In the genomic region with DNA sequence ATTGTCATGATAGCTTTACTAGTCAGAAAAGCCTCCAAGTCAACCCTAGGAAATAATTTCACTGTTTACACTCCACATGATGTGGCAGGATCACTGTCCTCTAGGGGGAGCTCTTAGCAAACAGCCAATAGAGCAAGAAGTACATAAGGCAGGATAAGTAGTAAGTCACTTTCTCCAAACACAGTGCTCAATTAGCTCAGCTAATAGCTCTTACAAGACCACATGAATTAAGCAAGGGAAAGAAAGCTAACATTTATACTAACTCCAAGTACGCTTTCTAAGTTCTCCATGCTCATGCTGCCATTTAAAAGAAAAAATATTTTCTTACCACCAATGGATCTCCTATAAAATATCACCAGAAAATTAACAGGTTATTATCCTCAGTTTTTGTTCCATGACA, we compare ENCODE assay signal across 9 cellular contexts.
DNase-seq lines count a peak whose midpoint lies in the region; ATAC-seq and TF ChIP-seq lines count a peak whose summit lies in the region.
"Had no signal": no experiment of that assay in that cellular context is flagged by ENCODE, and none has a peak within 500 bp of the region (broad histone marks: within the 10 kb centered on the region; RNA-seq: fewer than 3 reads in every experiment).

No MANE protein-coding gene starts in this region.

- H2AFZ ChIP-seq in GM23338 (no peak overlapping the region), osteoblast (ENCODE audit: low read length) (no peak overlapping the region)

- H3K27me3 ChIP-seq in CD8-positive, alpha-beta memory T cell (ENCODE audit: insufficient read depth, low read length, poor library complexity, severe bottlenecking), result no peaks in the 10 kb centered on the region
- H3K27me3 ChIP-seq in GM23338 (ENCODE audit: insufficient read depth), result no peaks in the 10 kb centered on the region
- H3K27me3 ChIP-seq in osteoblast (ENCODE audit: insufficient read depth, low read length), result no peaks in the 10 kb centered on the region

- TF ChIP-seq CTCF in GM23338 (conservative IDR thresholded peaks at IDR 0.05; ENCODE audit: low read depth in 2 of 2) (peak; percentile 86 to 98), epithelial cell of proximal tubule (conservative IDR thresholded peaks at IDR 0.05; ENCODE audit: low read depth, low read length) (peak; percentile 87), osteoblast (IDR thresholded peaks at IDR 0.05; ENCODE audit: extremely low read depth, low read depth, low read length) (peak; percentile 91)

- no peaks in the 10 kb centered on the region for H3K4me1 ChIP-seq in CD8-positive, alpha-beta memory T cell (ENCODE audit: insufficient read depth, low read length)
- H3K4me1 ChIP-seq in GM23338 (ENCODE audit: insufficient read depth), result no peaks in the 10 kb centered on the region
- no peaks in the 10 kb centered on the region for H3K4me1 ChIP-seq in osteoblast (ENCODE audit: insufficient read depth, low read length)

- no peak overlapping the region for H3K4me2 ChIP-seq in GM23338
- no peak overlapping the region for H3K4me2 ChIP-seq in osteoblast (ENCODE audit: insufficient read depth, low read length)

- peak; percentile 8 to 61 (median 32) for DNase-seq in CD8-positive, alpha-beta memory T cell
- DNase-seq in GM23338 (ENCODE audit: low spot score) (peak; percentile 87), NCI-H460 (ENCODE audit: extremely low read depth, low read depth) (peak; percentile 44), epithelial cell of proximal tubule (ENCODE audit: low read depth) (no peak), osteoblast (ENCODE audit: insufficient read length, low spot score, missing footprints) (peak; percentile 27)
- DNase-seq in activated CD4-positive, alpha-beta T cell treated with anti-CD3 and anti-CD28 coated beads for 48 hours, result peak; percentile 63

- no peak overlapping the region for H3K4me3 ChIP-seq in CD8-positive, alpha-beta memory T cell (ENCODE audit: low read length)
- no peak overlapping the region for H3K4me3 ChIP-seq in GM23338
- H3K4me3 ChIP-seq in epithelial cell of proximal tubule (ENCODE audit: low read depth, low read length), result no peak overlapping the region
- H3K4me3 ChIP-seq in osteoblast (ENCODE audit: insufficient read depth, low read length), result no peak overlapping the region
- H3K4me3 ChIP-seq: thoracic aorta had no signal

- H3K4me1 Mint-ChIP-seq in CD8-positive, alpha-beta memory T cell, result no peaks in the 10 kb centered on the region
- H3K4me1 Mint-ChIP-seq in GM23338, result peaks cover 13% of the 10 kb centered on the region; the same call in 2 of the 3 replicates

- H3K4me3 Mint-ChIP-seq in CD8-positive, alpha-beta memory T cell, result no peak overlapping the region
- H3K4me3 Mint-ChIP-seq in GM23338, result no peak overlapping the region

- no peaks in the 10 kb centered on the region for H3K36me3 Mint-ChIP-seq in CD8-positive, alpha-beta memory T cell
- H3K36me3 Mint-ChIP-seq in GM23338 (ENCODE audit: low read depth), result no peaks in the 10 kb centered on the region

- H3K9me2 ChIP-seq in GM23338 (ENCODE audit: insufficient read depth), result no peaks in the 10 kb centered on the region

- CTCF ChIA-PET in CD8-positive, alpha-beta memory T cell (lab: Charles Lee), result interaction anchor here (0.6 to 2.2 kb wide), 25 partner anchors 10 to 620 kb away, joined by 3 to 16 read pairs (median 4); no protein-coding TSS in a partner anchor

- POLR2A ChIA-PET in CD8-positive, alpha-beta memory T cell (lab: Charles Lee), result interaction anchor here (0.9 kb wide), 1 partner anchor 15 kb away, joined by 3 read pairs; no protein-coding TSS in a partner anchor

- peaks cover 0 to 3% (median 0%) of the 10 kb centered on the region in 5 donors for H3K9me3 Mint-ChIP-seq in CD8-positive, alpha-beta memory T cell
- peaks cover 12% of the 10 kb centered on the region for H3K9me3 Mint-ChIP-seq in GM23338

- H4K20me1 ChIP-seq in GM23338 (replicated peaks; ENCODE audit: insufficient read depth), result no peaks in the 10 kb centered on the region
- no peaks in the 10 kb centered on the region for H4K20me1 ChIP-seq in osteoblast (ENCODE audit: insufficient read depth, low read length)

- H3K79me2 ChIP-seq in GM23338 (replicated peaks; ENCODE audit: insufficient read depth) (no peaks in the 10 kb centered on the region), osteoblast (ENCODE audit: insufficient read depth, low read length) (no peaks in the 10 kb centered on the region)

- H3K27ac ChIP-seq in CD8-positive, alpha-beta memory T cell (ENCODE audit: low read depth, low read length), result no peak overlapping the region
- H3K27ac ChIP-seq in GM23338 (ENCODE audit: low read depth) (no peak overlapping the region), osteoblast (ENCODE audit: low read depth, low read length) (no peak overlapping the region)
- H3K27ac ChIP-seq: thoracic aorta had no signal

- H3K27ac Mint-ChIP-seq in CD8-positive, alpha-beta memory T cell, result no peak overlapping the region
- no peak overlapping the region for H3K27ac Mint-ChIP-seq in GM23338

- peaks cover 8 to 21% of the 10 kb centered on the region in 2 donors for H3K27me3 Mint-ChIP-seq in CD8-positive, alpha-beta memory T cell
- H3K27me3 Mint-ChIP-seq in GM23338 (ENCODE audit: insufficient read depth, low read depth, poor library complexity), result no peaks in the 10 kb centered on the region

- ATAC-seq in GM23338 (peak; percentile 92), GM21717 (IDR thresholded peaks at IDR 0.05; ENCODE audit: unreplicated experiment) (no peak), HG03108 (IDR thresholded peaks at IDR 0.05; ENCODE audit: unreplicated experiment) (no peak)

- no peaks in the 10 kb centered on the region for H3K9me3 ChIP-seq in CD8-positive, alpha-beta memory T cell (ENCODE audit: low read length)
- H3K9me3 ChIP-seq in osteoblast (ENCODE audit: low read depth, low read length), result no peaks in the 10 kb centered on the region
- H3K9me3 ChIP-seq: thoracic aorta had no signal

- H3K36me3 ChIP-seq in CD8-positive, alpha-beta memory T cell (ENCODE audit: insufficient read depth, low read length), result no peaks in the 10 kb centered on the region
- H3K36me3 ChIP-seq in GM23338 (ENCODE audit: insufficient read depth), result no peaks in the 10 kb centered on the region
- no peaks in the 10 kb centered on the region for H3K36me3 ChIP-seq in osteoblast (ENCODE audit: insufficient read depth, low read length)
- H3K36me3 ChIP-seq: thoracic aorta had no signal

- H3F3A ChIP-seq in GM23338 (replicated peaks; ENCODE audit: low read depth), result no peaks in the 10 kb centered on the region

TF ChIP-seq in GM23338, 12 proteins besides CTCF, POLR2A, EP300 and RAD21:
- 0 out of 2 replicates have a peak, but pooled peaks have one; percentile 13 for TF ChIP-seq CREB1 (CRISPR knock-in tag; IDR thresholded peaks at IDR 0.05; ENCODE audit: low read depth)
- TF ChIP-seq, protein P1, sequence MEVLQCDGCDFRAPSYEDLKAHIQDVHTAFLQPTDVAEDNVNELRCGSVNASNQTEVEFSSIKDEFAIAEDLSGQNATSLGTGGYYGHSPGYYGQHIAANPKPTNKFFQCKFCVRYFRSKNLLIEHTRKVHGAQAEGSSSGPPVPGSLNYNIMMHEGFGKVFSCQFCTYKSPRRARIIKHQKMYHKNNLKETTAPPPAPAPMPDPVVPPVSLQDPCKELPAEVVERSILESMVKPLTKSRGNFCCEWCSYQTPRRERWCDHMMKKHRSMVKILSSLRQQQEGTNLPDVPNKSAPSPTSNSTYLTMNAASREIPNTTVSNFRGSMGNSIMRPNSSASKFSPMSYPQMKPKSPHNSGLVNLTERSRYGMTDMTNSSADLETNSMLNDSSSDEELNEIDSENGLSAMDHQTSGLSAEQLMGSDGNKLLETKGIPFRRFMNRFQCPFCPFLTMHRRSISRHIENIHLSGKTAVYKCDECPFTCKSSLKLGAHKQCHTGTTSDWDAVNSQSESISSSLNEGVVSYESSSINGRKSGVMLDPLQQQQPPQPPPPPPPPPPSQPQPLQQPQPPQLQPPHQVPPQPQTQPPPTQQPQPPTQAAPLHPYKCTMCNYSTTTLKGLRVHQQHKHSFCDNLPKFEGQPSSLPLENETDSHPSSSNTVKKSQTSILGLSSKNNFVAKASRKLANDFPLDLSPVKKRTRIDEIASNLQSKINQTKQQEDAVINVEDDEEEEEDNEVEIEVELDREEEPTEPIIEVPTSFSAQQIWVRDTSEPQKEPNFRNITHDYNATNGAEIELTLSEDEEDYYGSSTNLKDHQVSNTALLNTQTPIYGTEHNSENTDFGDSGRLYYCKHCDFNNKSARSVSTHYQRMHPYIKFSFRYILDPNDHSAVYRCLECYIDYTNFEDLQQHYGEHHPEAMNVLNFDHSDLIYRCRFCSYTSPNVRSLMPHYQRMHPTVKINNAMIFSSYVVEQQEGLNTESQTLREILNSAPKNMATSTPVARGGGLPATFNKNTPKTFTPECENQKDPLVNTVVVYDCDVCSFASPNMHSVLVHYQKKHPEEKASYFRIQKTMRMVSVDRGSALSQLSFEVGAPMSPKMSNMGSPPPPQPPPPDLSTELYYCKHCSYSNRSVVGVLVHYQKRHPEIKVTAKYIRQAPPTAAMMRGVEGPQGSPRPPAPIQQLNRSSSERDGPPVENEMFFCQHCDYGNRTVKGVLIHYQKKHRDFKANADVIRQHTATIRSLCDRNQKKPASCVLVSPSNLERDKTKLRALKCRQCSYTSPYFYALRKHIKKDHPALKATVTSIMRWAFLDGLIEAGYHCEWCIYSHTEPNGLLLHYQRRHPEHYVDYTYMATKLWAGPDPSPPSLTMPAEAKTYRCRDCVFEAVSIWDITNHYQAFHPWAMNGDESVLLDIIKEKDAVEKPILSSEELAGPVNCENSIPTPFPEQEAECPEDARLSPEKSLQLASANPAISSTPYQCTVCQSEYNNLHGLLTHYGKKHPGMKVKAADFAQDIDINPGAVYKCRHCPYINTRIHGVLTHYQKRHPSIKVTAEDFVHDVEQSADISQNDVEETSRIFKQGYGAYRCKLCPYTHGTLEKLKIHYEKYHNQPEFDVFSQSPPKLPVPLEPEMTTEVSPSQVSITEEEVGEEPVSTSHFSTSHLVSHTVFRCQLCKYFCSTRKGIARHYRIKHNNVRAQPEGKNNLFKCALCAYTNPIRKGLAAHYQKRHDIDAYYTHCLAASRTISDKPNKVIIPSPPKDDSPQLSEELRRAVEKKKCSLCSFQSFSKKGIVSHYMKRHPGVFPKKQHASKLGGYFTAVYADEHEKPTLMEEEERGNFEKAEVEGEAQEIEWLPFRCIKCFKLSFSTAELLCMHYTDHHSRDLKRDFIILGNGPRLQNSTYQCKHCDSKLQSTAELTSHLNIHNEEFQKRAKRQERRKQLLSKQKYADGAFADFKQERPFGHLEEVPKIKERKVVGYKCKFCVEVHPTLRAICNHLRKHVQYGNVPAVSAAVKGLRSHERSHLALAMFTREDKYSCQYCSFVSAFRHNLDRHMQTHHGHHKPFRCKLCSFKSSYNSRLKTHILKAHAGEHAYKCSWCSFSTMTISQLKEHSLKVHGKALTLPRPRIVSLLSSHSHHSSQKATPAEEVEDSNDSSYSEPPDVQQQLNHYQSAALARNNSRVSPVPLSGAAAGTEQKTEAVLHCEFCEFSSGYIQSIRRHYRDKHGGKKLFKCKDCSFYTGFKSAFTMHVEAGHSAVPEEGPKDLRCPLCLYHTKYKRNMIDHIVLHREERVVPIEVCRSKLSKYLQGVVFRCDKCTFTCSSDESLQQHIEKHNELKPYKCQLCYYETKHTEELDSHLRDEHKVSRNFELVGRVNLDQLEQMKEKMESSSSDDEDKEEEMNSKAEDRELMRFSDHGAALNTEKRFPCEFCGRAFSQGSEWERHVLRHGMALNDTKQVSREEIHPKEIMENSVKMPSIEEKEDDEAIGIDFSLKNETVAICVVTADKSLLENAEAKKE (CRISPR knock-in tag; IDR thresholded peaks at IDR 0.05), result no peak
